11 cellular contexts compared by ENCODE assay signal in genomic region chr16:46970089-46970488, GRCh38. TPM values are rescaled to one million over a fixed set of nuclear protein-coding genes. Genes with fewer than 3 reads are reported as not detected.
DNase-seq lines count a peak whose midpoint lies in the region; ATAC-seq, FAIRE-seq and TF ChIP-seq lines count a peak whose summit lies in the region.
"Had no signal": no experiment of that assay in that cellular context is flagged by ENCODE, and none has a peak within 500 bp of the region (broad histone marks: within the 10 kb centered on the region; RNA-seq: fewer than 3 reads in every experiment).

No MANE protein-coding gene starts in this region.

- H3K4me3 ChIP-seq in left ventricle myocardium inferior (no peak overlapping the region), psoas muscle (peak overlapping the region; percentile 24)
- H3K4me3 ChIP-seq: tibial nerve had no signal

- POLR2A ChIA-PET in activated CD8-positive, alpha-beta T cell treated with anti-CD3 and anti-CD28 coated beads for 36 hours (lab: Charles Lee) = interaction anchor here (1.1 kb wide), 1 partner anchor 18 kb away, joined by 3 read pairs; no protein-coding TSS in a partner anchor
- POLR2A ChIA-PET in activated CD8-positive, alpha-beta T cell treated with anti-CD3 and anti-CD28 coated beads, Interleukin-2, amount 10 ng/mL, durations not matched to agents 7 days and 5 days (lab: Charles Lee) = interaction anchor here (0.6 kb wide), 1 partner anchor 27 kb away, joined by 3 read pairs; no protein-coding TSS in a partner anchor

- peak overlapping the region; percentile 21 for H3K4me3 Mint-ChIP-seq in activated CD8-positive, alpha-beta T cell treated with anti-CD3 and anti-CD28 coated beads for 36 hours
- no peak overlapping the region for H3K4me3 Mint-ChIP-seq in activated CD8-positive, alpha-beta T cell treated with anti-CD3 and anti-CD28 coated beads, Interleukin-2, amount 10 ng/mL, durations not matched to agents 7 days and 5 days
- no peak overlapping the region for H3K4me3 Mint-ChIP-seq in T-helper 17 cell

- H3K27me3 ChIP-seq in left ventricle myocardium inferior (ENCODE audit: low read depth) (no peaks in the 10 kb centered on the region), psoas muscle (ENCODE audit: insufficient read depth in 3 of 3, low read length in 2 of 3) (no peaks in the 10 kb centered on the region)
- H3K27me3 ChIP-seq: tibial nerve had no signal

- H3K4me1 ChIP-seq in left ventricle myocardium inferior = peaks cover 59% of the 10 kb centered on the region
- H3K4me1 ChIP-seq in psoas muscle = peaks cover 41% of the 10 kb centered on the region

- ATAC-seq in activated CD8-positive, alpha-beta T cell treated with anti-CD3 and anti-CD28 coated beads for 36 hours = no peak
- no peak for ATAC-seq in activated CD8-positive, alpha-beta T cell treated with anti-CD3 and anti-CD28 coated beads, Interleukin-2, amount 10 ng/mL, durations not matched to agents 7 days and 5 days
- ATAC-seq in T-helper 17 cell (no peak), psoas muscle (peak; percentile 48 to 63 (median 58)), HG02798 (IDR thresholded peaks at IDR 0.05; ENCODE audit: poor library complexity, unreplicated experiment) (no peak)

- H3K9me3 Mint-ChIP-seq in activated CD8-positive, alpha-beta T cell treated with anti-CD3 and anti-CD28 coated beads for 36 hours = no peaks in the 10 kb centered on the region
- no peaks in the 10 kb centered on the region for H3K9me3 Mint-ChIP-seq in activated CD8-positive, alpha-beta T cell treated with anti-CD3 and anti-CD28 coated beads, Interleukin-2, amount 10 ng/mL, durations not matched to agents 7 days and 5 days (ENCODE audit: insufficient read depth)
- H3K9me3 Mint-ChIP-seq: activated T-helper 2 cell treated with anti-CD3 and anti-CD28 coated beads, Interferon-gamma antibody, Interleukin-2, Interleukin-4, amounts not matched to agents 10 μg/mL and 5 μg/mL and 100 μg/mL, durations not matched to agents 14 hours and 24 hours and 36 hours had no signal

- H3K27ac ChIP-seq in left ventricle myocardium inferior (replicated peaks) (peak overlapping the region; percentile 37), psoas muscle (peak overlapping the region; percentile 10)
- H3K27ac ChIP-seq: tibial nerve had no signal

- H3K4me1 Mint-ChIP-seq in activated CD8-positive, alpha-beta T cell treated with anti-CD3 and anti-CD28 coated beads for 36 hours (ENCODE audit: low read depth) = peaks cover 48% of the 10 kb centered on the region
- peaks cover 31% of the 10 kb centered on the region for H3K4me1 Mint-ChIP-seq in activated CD8-positive, alpha-beta T cell treated with anti-CD3 and anti-CD28 coated beads, Interleukin-2, amount 10 ng/mL, durations not matched to agents 7 days and 5 days (ENCODE audit: low read depth)
- H3K4me1 Mint-ChIP-seq in T-helper 17 cell = peaks cover 29% of the 10 kb centered on the region

- no peak for TF ChIP-seq CTCF in activated CD8-positive, alpha-beta T cell treated with anti-CD3 and anti-CD28 coated beads for 36 hours (IDR thresholded peaks at IDR 0.05)
- TF ChIP-seq CTCF in left ventricle myocardium inferior (IDR thresholded peaks at IDR 0.05; ENCODE audit: borderline replicate concordance) (no peak), psoas muscle (IDR thresholded peaks at IDR 0.05) (no peak)

- no peaks in the 10 kb centered on the region for H3K27me3 Mint-ChIP-seq in activated CD8-positive, alpha-beta T cell treated with anti-CD3 and anti-CD28 coated beads for 36 hours
- no peaks in the 10 kb centered on the region for H3K27me3 Mint-ChIP-seq in activated CD8-positive, alpha-beta T cell treated with anti-CD3 and anti-CD28 coated beads, Interleukin-2, amount 10 ng/mL, durations not matched to agents 7 days and 5 days (ENCODE audit: low read depth)
- H3K27me3 Mint-ChIP-seq in T-helper 17 cell = no peaks in the 10 kb centered on the region

- H3K9me3 ChIP-seq in T-helper 17 cell (ENCODE audit: control insufficient read depth, low read length, poor library complexity, severe bottlenecking) (no peaks in the 10 kb centered on the region), left ventricle myocardium inferior (replicated peaks) (no peaks in the 10 kb centered on the region), psoas muscle (no peaks in the 10 kb centered on the region)
- H3K9me3 ChIP-seq: tibial nerve had no signal

- no peak for DNase-seq in activated CD8-positive, alpha-beta T cell treated with anti-CD3 and anti-CD28 coated beads for 36 hours
- no peak for DNase-seq in activated CD8-positive, alpha-beta T cell treated with anti-CD3 and anti-CD28 coated beads, Interleukin-2, amount 10 ng/mL, durations not matched to agents 7 days and 5 days
- DNase-seq in T-helper 17 cell = no peak
- peak; percentile 58 for DNase-seq in left ventricle myocardium inferior
- DNase-seq in psoas muscle = peak; percentile 27 to 71
- no peak for DNase-seq in DMS 273 treated with DMSO at 0.1 percent for 48 hours (lab: John Stamatoyannopoulos, UW)
- DNase-seq in GM19239 (ENCODE audit: insufficient read length, low spot score) = no peak
- DNase-seq: DMS53 had no signal

- H3K27ac Mint-ChIP-seq in activated CD8-positive, alpha-beta T cell treated with anti-CD3 and anti-CD28 coated beads for 36 hours = no peak overlapping the region
- no peak overlapping the region for H3K27ac Mint-ChIP-seq in activated CD8-positive, alpha-beta T cell treated with anti-CD3 and anti-CD28 coated beads, Interleukin-2, amount 10 ng/mL, durations not matched to agents 7 days and 5 days
- H3K27ac Mint-ChIP-seq in T-helper 17 cell = peak overlapping the region; percentile 82

- 84 to 95% (median 94%) methylated on average over 2 of the region's 2 CpGs for WGBS in psoas muscle, 3 donors

- peaks cover 62% of the 10 kb centered on the region for H3K36me3 ChIP-seq in left ventricle myocardium inferior
- H3K36me3 ChIP-seq in psoas muscle (ENCODE audit: insufficient read depth in 1 of 2, low read depth in 1 of 2) = peaks cover 10 to 64% of the 10 kb centered on the region in 2 donors

- intact Hi-C loops in activated CD8-positive, alpha-beta T cell treated with anti-CD3 and anti-CD28 coated beads for 36 hours (cut with micrococcal nuclease) = no loop called here
- intact Hi-C loops in left ventricle myocardium inferior (cut with micrococcal nuclease) (no loop called here), psoas muscle (cut with DNase I) (no loop called here)

- CTCF ChIA-PET in activated CD8-positive, alpha-beta T cell treated with anti-CD3 and anti-CD28 coated beads for 36 hours (lab: Charles Lee) = interaction anchor here (1.5 kb wide), 1 partner anchor 67 kb away, joined by 4 read pairs; no protein-coding TSS in a partner anchor
- CTCF ChIA-PET in activated CD8-positive, alpha-beta T cell treated with anti-CD3 and anti-CD28 coated beads, Interleukin-2, amount 10 ng/mL, durations not matched to agents 7 days and 5 days (lab: Charles Lee) = interaction anchor here (0.9 to 1.9 kb wide), 4 partner anchors 8 to 174 kb away, joined by 3 to 6 read pairs (median 4); partner anchors contain the start of gene NETO2

- FAIRE-seq in GM19239 (lab: Jason Lieb, UNC) = no peak

- H3K36me3 Mint-ChIP-seq in activated CD8-positive, alpha-beta T cell treated with anti-CD3 and anti-CD28 coated beads for 36 hours (ENCODE audit: low read depth) = peaks cover 55% of the 10 kb centered on the region
- peaks cover 53% of the 10 kb centered on the region for H3K36me3 Mint-ChIP-seq in activated CD8-positive, alpha-beta T cell treated with anti-CD3 and anti-CD28 coated beads, Interleukin-2, amount 10 ng/mL, durations not matched to agents 7 days and 5 days (ENCODE audit: low read depth)
- H3K36me3 Mint-ChIP-seq in T-helper 17 cell (ENCODE audit: low read depth) = peaks cover 2% of the 10 kb centered on the region

RNA-seq across cellular contexts. Expression of gene DNAJA2, which starts 3.4 kb away (rescaled TPM):
- 10 to 100 TPM; 68.4 to 70.2 TPM for total RNA-seq in activated CD8-positive, alpha-beta T cell treated with anti-CD3 and anti-CD28 coated beads for 36 hours
- 10 to 100 TPM; 53.9 to 54.1 TPM for total RNA-seq in activated CD8-positive, alpha-beta T cell treated with anti-CD3 and anti-CD28 coated beads, Interleukin-2, amount 10 ng/mL, durations not matched to agents 7 days and 5 days
- total RNA-seq in T-helper 17 cell = 10 to 100 TPM; 73.8 to 74.9 TPM
- 90.8 TPM for total RNA-seq in left ventricle myocardium inferior
- 10 to 100 TPM; 64.3 to 96.4 (median 84.7) TPM for total RNA-seq in psoas muscle
- 10 to 100 TPM; 68.7 to 78.5 (median 69.3) TPM for polyA plus RNA-seq in psoas muscle

Comparison
In these comparisons a context has a peak if more than half of its experiments do, and no peak if none do; other contexts are left out.
1. ATAC-seq: peak in psoas muscle (4 of 4); none in activated CD8-positive, alpha-beta T cell treated with anti-CD3 and anti-CD28 coated beads for 36 hours (single experiment), activated CD8-positive, alpha-beta T cell treated with anti-CD3 and anti-CD28 coated beads, Interleukin-2, amount 10 ng/mL, durations not matched to agents 7 days and 5 days (single experiment), T-helper 17 cell (single experiment) and HG02798 (single experiment).
2. DNase-seq: peak in left ventricle myocardium inferior (single experiment) and psoas muscle (2 of 2); none in activated CD8-positive, alpha-beta T cell treated with anti-CD3 and anti-CD28 coated beads for 36 hours (single experiment), activated CD8-positive, alpha-beta T cell treated with anti-CD3 and anti-CD28 coated beads, Interleukin-2, amount 10 ng/mL, durations not matched to agents 7 days and 5 days (single experiment), T-helper 17 cell (0 of 3), DMS 273 treated with DMSO at 0.1 percent for 48 hours (single experiment) and GM19239 (single experiment).